ENCODE assay signal across 8 cellular contexts in the genomic region with DNA sequence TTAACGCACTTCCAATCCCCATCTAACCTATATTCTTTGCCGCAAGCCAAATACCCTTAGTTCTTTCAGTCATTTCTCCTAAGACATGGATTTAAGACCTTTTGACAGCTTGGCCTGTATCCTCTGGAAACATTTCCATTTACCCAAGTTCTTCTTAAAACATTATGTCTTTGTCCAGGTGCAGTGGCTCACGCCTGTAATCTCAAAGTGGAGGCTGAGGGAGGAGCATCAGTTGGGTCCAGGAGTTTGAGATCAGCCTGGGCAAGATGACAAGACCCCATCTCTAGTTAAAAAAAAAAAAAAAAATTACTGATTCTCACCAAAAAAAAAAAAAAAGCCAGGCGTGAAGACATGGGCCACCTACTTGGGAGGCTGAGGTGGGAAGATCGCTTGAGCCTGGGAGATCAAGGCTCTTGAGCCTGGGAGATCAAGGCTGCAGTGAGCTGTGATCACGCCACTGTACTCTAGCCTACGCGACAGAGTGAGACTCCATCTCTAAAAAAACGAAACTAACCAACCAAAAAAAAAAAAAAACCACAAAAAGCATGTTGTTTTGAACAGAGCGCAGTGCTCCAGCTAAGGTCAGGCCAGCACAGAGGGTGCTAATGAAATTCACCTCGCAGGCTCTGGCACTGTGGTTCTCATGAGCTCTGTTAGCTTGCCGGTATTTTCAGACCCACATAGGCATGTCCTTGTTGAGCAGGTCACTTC. TPM values are rescaled to one million over a fixed set of nuclear protein-coding genes. Genes with fewer than 3 reads are reported as not detected.
A peak's percentile ranks its signal among the peaks of the same experiment; 100 is the strongest.
DNase-seq lines count a peak whose midpoint lies in the region; ATAC-seq and TF ChIP-seq lines count a peak whose summit lies in the region.

No MANE protein-coding gene starts in this region.

- H3K27ac Mint-ChIP-seq in activated naive CD4-positive, alpha-beta T cell treated with anti-CD3 and anti-CD28 coated beads, Interleukin-2, amount 50 U/mL, for 72 hours, result peak overlapping the region; percentile 85 to 88

- in situ Hi-C loops in GM23248 (cut with MboI), result no loop called here

- no peak for TF ChIP-seq CTCF in PC-9 (conservative IDR thresholded peaks at IDR 0.05)
- no peak for TF ChIP-seq CTCF in right lobe of liver (IDR thresholded peaks at IDR 0.05)
- TF ChIP-seq CTCF in omental fat pad (IDR thresholded peaks at IDR 0.05), result no peak

- H3K9ac ChIP-seq in BLaER1, result no peak overlapping the region
- H3K9ac ChIP-seq in GM23248, result peak overlapping the region; percentile 11; the same call in 1 of the 2 replicates

- BruUV-seq in PC-9 (replicated peaks; lab: Mats Ljungman, UMichigan), result no TSS peak

- 54 to 63% methylated on average over 12 of the region's 12 CpGs for WGBS in GM23248 (ENCODE audit: low coverage in 1 of 2, low lambda C conversion rate in 2 of 2, missing lambda C conversion rate in 2 of 2), 2 experiments
- 50% methylated on average over 10 of the region's 12 CpGs for WGBS in right lobe of liver (ENCODE audit: insufficient coverage, low coverage, low lambda C conversion rate, missing lambda C conversion rate)

- peak; percentile 42 to 52 for ATAC-seq in activated naive CD4-positive, alpha-beta T cell treated with anti-CD3 and anti-CD28 coated beads, Interleukin-2, amount 50 U/mL, for 72 hours
- peak in 3 of 4 donors; percentile 5 to 30 (median 22) for ATAC-seq in right lobe of liver
- no peak for ATAC-seq in omental fat pad (ENCODE audit: low FRiP score)

- intact Hi-C loops in PC-9 (cut with micrococcal nuclease; ENCODE audit: unreplicated experiment) (loop anchor here (2.0 kb wide), 1 partner anchor 39 kb away; no protein-coding TSS in a partner anchor), right lobe of liver (cut with DNase I) (no loop called here)

- TF ChIP-seq POLR2A in right lobe of liver (IDR thresholded peaks at IDR 0.05), result no peak

- H3K36me3 ChIP-seq in BLaER1, result no peaks in the 10 kb centered on the region
- no peaks in the 10 kb centered on the region for H3K36me3 ChIP-seq in GM23248 (ENCODE audit: low read depth)
- H3K36me3 ChIP-seq in PC-9 (ENCODE audit: low read depth), result no peaks in the 10 kb centered on the region
- no peaks in the 10 kb centered on the region for H3K36me3 ChIP-seq in right lobe of liver

- peaks cover 68% of the 10 kb centered on the region for H4K20me1 ChIP-seq in BLaER1
- H4K20me1 ChIP-seq in GM23248 (ENCODE audit: insufficient read depth), result no peaks in the 10 kb centered on the region
- H4K20me1 ChIP-seq in PC-9 (ENCODE audit: insufficient read depth), result no peaks in the 10 kb centered on the region

- no peaks in the 10 kb centered on the region for H3K9me2 ChIP-seq in GM23248 (ENCODE audit: insufficient read depth)
- no peaks in the 10 kb centered on the region for H3K9me2 ChIP-seq in PC-9 (ENCODE audit: insufficient read depth)

- H3K4me3 ChIP-seq in BLaER1, result peak overlapping the region; percentile 43; the same call in 1 of the 2 replicates
- H3K4me3 ChIP-seq in GM23248, result no peak overlapping the region
- H3K4me3 ChIP-seq in PC-9, result no peak overlapping the region
- H3K4me3 ChIP-seq in right lobe of liver, result no peak overlapping the region

- H3K36me3 Mint-ChIP-seq in activated naive CD4-positive, alpha-beta T cell treated with anti-CD3 and anti-CD28 coated beads, Interleukin-2, amount 50 U/mL, for 72 hours, result no peaks in the 10 kb centered on the region

- H3K9me3 Mint-ChIP-seq in activated naive CD4-positive, alpha-beta T cell treated with anti-CD3 and anti-CD28 coated beads, Interleukin-2, amount 50 U/mL, for 72 hours, result no peaks in the 10 kb centered on the region

- H3K4me2 ChIP-seq in BLaER1, result peak overlapping the region; percentile 92
- H3K4me2 ChIP-seq in GM23248 (ENCODE audit: unreplicated experiment), result peak overlapping the region; percentile 16
- H3K4me2 ChIP-seq in PC-9, result peak overlapping the region; percentile 55

- H3K27me3 ChIP-seq in BLaER1 (peaks cover 44% of the 10 kb centered on the region), GM23248 (replicated peaks; ENCODE audit: insufficient read depth) (no peaks in the 10 kb centered on the region), PC-9 (ENCODE audit: insufficient read depth, low read depth) (no peaks in the 10 kb centered on the region), right lobe of liver (no peaks in the 10 kb centered on the region)

- H3K27ac ChIP-seq in BLaER1 (no peak overlapping the region), GM23248 (peak overlapping the region; percentile 50), PC-9 (0 out of 2 replicates have a peak overlapping the region, but pooled peaks have one; percentile 24), right lobe of liver (peak overlapping the region; percentile 1 to 40 (median 26)), substantia nigra (ENCODE audit: low read depth, low read length, poor library complexity, severe bottlenecking) (peak overlapping the region; percentile 94)

- CTCF ChIA-PET in PC-9 (lab: Charles Lee), result interaction anchor here (0.5 to 1.5 kb wide), 9 partner anchors 12 to 220 kb away, joined by 3 to 13 read pairs (median 4); no protein-coding TSS in a partner anchor

- H2AFZ ChIP-seq in GM23248 (peak overlapping the region; percentile 62), PC-9 (no peak overlapping the region)

- H3F3A ChIP-seq in GM23248 (ENCODE audit: insufficient read depth), result peaks cover 27% of the 10 kb centered on the region
- peaks cover 18% of the 10 kb centered on the region; the same call in 1 of the 2 replicates for H3F3A ChIP-seq in PC-9 (ENCODE audit: insufficient read depth, low read depth)

- peak; percentile 45 for DNase-seq in GM23248
- DNase-seq in PC-9, result no peak
- peak in 1 of 2 donors; percentile 42 for DNase-seq in activated naive CD4-positive, alpha-beta T cell treated with anti-CD3 and anti-CD28 coated beads, Interleukin-2, amount 50 U/mL, for 72 hours (ENCODE audit: low spot score in 2 of 2)
- no peak for DNase-seq in right lobe of liver
- DNase-seq in substantia nigra (lab: John Stamatoyannopoulos, UW), result no peak
- no peak for DNase-seq in omental fat pad (ENCODE audit: low spot score)
- no peak for DNase-seq in NCI-H69 (lab: John Stamatoyannopoulos, UW)

- H3K4me1 ChIP-seq in BLaER1 (peaks cover 64% of the 10 kb centered on the region), GM23248 (ENCODE audit: insufficient read depth) (peaks cover 49% of the 10 kb centered on the region), PC-9 (replicated peaks; ENCODE audit: insufficient read depth) (peaks cover 25% of the 10 kb centered on the region), right lobe of liver (peaks cover 0 to 13% (median under 1%) of the 10 kb centered on the region in 4 donors)

- no peaks in the 10 kb centered on the region for H3K9me3 ChIP-seq in BLaER1
- no peaks in the 10 kb centered on the region for H3K9me3 ChIP-seq in GM23248 (ENCODE audit: low read depth)
- no peaks in the 10 kb centered on the region for H3K9me3 ChIP-seq in PC-9 (ENCODE audit: insufficient read depth, low read depth)
- no peaks in the 10 kb centered on the region for H3K9me3 ChIP-seq in right lobe of liver

- H3K79me2 ChIP-seq in GM23248 (ENCODE audit: insufficient read depth) (no peaks in the 10 kb centered on the region), PC-9 (ENCODE audit: low read depth) (no peaks in the 10 kb centered on the region)

- POLR2A ChIA-PET in PC-9 (lab: Charles Lee; ENCODE audit: unreplicated experiment), result interaction anchor here (0.6 to 1.3 kb wide), 3 partner anchors 16 to 460 kb away, joined by 4 to 8 read pairs (median 5); no protein-coding TSS in a partner anchor

RNA-seq across cellular contexts. Expression of a gene that starts 36.0 kb away (rescaled TPM):
- total RNA-seq in GM23248 (2014; rRNA removed; shearing (Covaris generic)), result 3.0 and 4.4 TPM in 2 replicates
- polyA plus RNA-seq in GM23248 (2016; fragmentation: Nextera tagmentation; extraction: Ambion mirVana), result 3.7 and 3.8 TPM in 2 replicates
- total RNA-seq in PC-9 (2021) (3.8 and 3.9 TPM in 2 replicates), right lobe of liver (1 to 10 TPM in 5 of 6 experiments, under 1 TPM in 1; 0.88 to 5.1 (median 2.1) TPM), omental fat pad (1 to 10 TPM; 1.1 to 5.4 (median 3.2) TPM)
- total RNA-seq in activated naive CD4-positive, alpha-beta T cell treated with anti-CD3 and anti-CD28 coated beads, Interleukin-2, amount 50 U/mL, for 72 hours, result 1 to 10 TPM; 5.9 to 6.8 TPM

RNA-seq across cellular contexts. Expression of a gene that starts 57.8 kb away (rescaled TPM):
- 1.7 and 2.7 TPM in 2 replicates for total RNA-seq in GM23248 (2014; rRNA removed; shearing (Covaris generic))
- polyA plus RNA-seq in GM23248 (2016; fragmentation: Nextera tagmentation; extraction: Ambion mirVana), result 0.39 and 0.63 TPM in 2 replicates
- 0.79 and 0.80 TPM in 2 replicates for total RNA-seq in PC-9 (2021)
- total RNA-seq in activated naive CD4-positive, alpha-beta T cell treated with anti-CD3 and anti-CD28 coated beads, Interleukin-2, amount 50 U/mL, for 72 hours, result 10 to 100 TPM; 11.1 to 17.2 TPM
- 1 to 10 TPM in 1 of 6 experiments, under 1 TPM in 5; 0.14 to 5.9 (median 0.30) TPM for total RNA-seq in right lobe of liver
- total RNA-seq in omental fat pad, result 1 to 10 TPM in 3 of 4 donors, under 1 TPM in 1; 0.96 to 4.9 (median 2.2) TPM

Comparison
In these comparisons a context has a peak if more than half of its experiments do, and no peak if none do; other contexts are left out.
1. H3K4me2 ChIP-seq: peak in every context shown above with its lines; median percentile 92 in BLaER1; 55 in PC-9; 16 in GM23248.